In genomic region chr3:89032331-89033063, GRCh38 we compare ENCODE assay signal across 24 cellular contexts.
A peak's percentile ranks its signal among the peaks of the same experiment; 100 is the strongest.
DNase-seq lines count a peak whose midpoint lies in the region; TF ChIP-seq lines count a peak whose summit lies in the region.
"Had no signal": no experiment of that assay in that cellular context is flagged by ENCODE, and none has a peak within 500 bp of the region (broad histone marks: within the 10 kb centered on the region; RNA-seq: fewer than 3 reads in every experiment).

No MANE protein-coding gene starts in this region.

- no peak for TF ChIP-seq CTCF in choroid plexus epithelial cell (conservative IDR thresholded peaks at IDR 0.05; ENCODE audit: low read depth, low read length)
- no peak for TF ChIP-seq CTCF in WERI-Rb-1 (IDR thresholded peaks at IDR 0.05; ENCODE audit: low read depth, low read length)

- H3K36me3 ChIP-seq in WERI-Rb-1: no peaks in the 10 kb centered on the region
- H3K36me3 ChIP-seq: cardiac muscle cell, heart right ventricle, SJCRH30, tibial artery had no signal

- no peak overlapping the region for H3K4me3 ChIP-seq in choroid plexus epithelial cell (ENCODE audit: low read depth, low read length)
- H3K4me3 ChIP-seq in skeletal muscle cell (ENCODE audit: low read depth, low read length): no peak overlapping the region
- no peak overlapping the region for H3K4me3 ChIP-seq in WERI-Rb-1 (ENCODE audit: low read depth, low read length)
- H3K4me3 ChIP-seq: cardiac muscle cell, heart right ventricle, SJCRH30, tibial artery had no signal

- no peaks in the 10 kb centered on the region for H3K27me3 ChIP-seq in WERI-Rb-1 (ENCODE audit: insufficient read depth, low read depth, severe bottlenecking)
- H3K27me3 ChIP-seq: cardiac muscle cell, heart right ventricle, SJCRH30, tibial artery had no signal

- DNase-seq in NCI-H1417 (lab: John Stamatoyannopoulos, UW) (peak in 2 of 3 experiments; percentile 23 to 75), NCI-H1417 treated with DMSO at 0.1 percent for 48 hours (lab: John Stamatoyannopoulos, UW) (no peak), choroid plexus epithelial cell (ENCODE audit: low read depth) (peak; percentile 74), foreskin melanocyte (peak; percentile 9), skeletal muscle cell (ENCODE audit: low read depth) (peak; percentile 25), iPS-NIHi11 (ENCODE audit: low spot score) (no peak), WERI-Rb-1 (no peak), head of caudate nucleus (no peak)
- DNase-seq: activated naive CD4-positive, alpha-beta T cell treated with Interleukin-2 at 50 U/mL for 16 hours; amniotic stem cell; CD8-positive, alpha-beta T cell; cortex of kidney; DMS 273 treated with DMSO at 0.1 percent for 48 hours; GOT3; heart right ventricle; NCI-H1092; NCI-H1930; SJCRH30; small intestine; stimulated activated CD4-positive, alpha-beta T cell treated with anti-CD3 and anti-CD28 coated beads, Interleukin-1b, Interleukin-23, amount 100 ng/mL, for 48 hours; stimulated activated CD8-positive, alpha-beta memory T cell treated with anti-CD3 and anti-CD28 coated beads, Interleukin-4, amount 100 ng/mL, for 48 hours; tibial artery had no signal

- H3K9me3 ChIP-seq in WERI-Rb-1 (ENCODE audit: severe bottlenecking): no peaks in the 10 kb centered on the region
- H3K9me3 ChIP-seq: SJCRH30, tibial artery had no signal

- intact Hi-C loops in head of caudate nucleus (cut with DNase I): no loop called here

- no peak overlapping the region for H3K27ac ChIP-seq in WERI-Rb-1
- H3K27ac ChIP-seq: 22Rv1, cardiac muscle cell, heart right ventricle, SJCRH30, tibial artery had no signal

Comparison
In these comparisons a context has a peak if more than half of its experiments do, and no peak if none do; other contexts are left out.
1. DNase-seq: peak in NCI-H1417 (2 of 3), choroid plexus epithelial cell (single experiment), foreskin melanocyte (single experiment) and skeletal muscle cell (single experiment); none in NCI-H1417 treated with DMSO at 0.1 percent for 48 hours (single experiment), iPS-NIHi11 (single experiment), WERI-Rb-1 (single experiment) and head of caudate nucleus (0 of 42).